ENCODE assay signal across 11 cellular contexts in the genomic region with DNA sequence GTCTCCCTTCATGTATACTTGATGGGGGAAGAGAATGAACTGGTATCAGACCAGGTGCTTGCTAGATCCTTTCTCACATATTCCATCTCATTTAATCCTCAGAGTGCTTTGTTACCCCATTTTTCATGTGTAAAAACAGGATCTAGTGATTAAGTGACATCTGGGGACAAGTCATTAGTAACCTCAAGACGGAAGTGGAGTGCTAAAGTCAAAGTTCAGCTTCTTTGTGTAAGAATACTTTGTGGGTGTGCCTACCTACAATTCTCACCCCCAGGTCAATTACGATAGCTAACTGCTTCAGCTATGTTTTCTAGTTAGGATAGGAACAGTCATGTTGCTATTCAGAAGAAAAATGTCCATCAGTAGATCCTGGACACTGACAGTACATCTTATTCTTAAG. TPM values are rescaled to one million over a fixed set of nuclear protein-coding genes. Genes with fewer than 3 reads are reported as not detected.
DNase-seq lines count a peak whose midpoint lies in the region; ATAC-seq, FAIRE-seq and TF ChIP-seq lines count a peak whose summit lies in the region.
"Had no signal": no experiment of that assay in that cellular context is flagged by ENCODE, and none has a peak within 500 bp of the region (broad histone marks: within the 10 kb centered on the region; RNA-seq: fewer than 3 reads in every experiment).

No MANE protein-coding gene starts in this region.

- no peak for TF ChIP-seq POLR2A in A549 (IDR thresholded peaks at IDR 0.05; ENCODE audit: low read length)

- no peak for TF ChIP-seq RAD21 in A549 (conservative IDR thresholded peaks at IDR 0.05 in 1 of 2, IDR thresholded peaks at IDR 0.05 in 1 of 2)

- CTCF ChIA-PET in A549 (lab: Yijun Ruan, JAX), result interaction anchor here (1.1 to 1.9 kb wide), 2 partner anchors 8 to 110 kb away, joined by 3 to 11 read pairs; no protein-coding TSS in a partner anchor

- H3K4me3 ChIP-seq in A549, result no peak overlapping the region
- no peak overlapping the region; the same call in 1 of the 2 replicates for H3K4me3 ChIP-seq in GM12865 (ENCODE audit: low read depth, low read length)
- H3K4me3 ChIP-seq in effector memory CD4-positive, alpha-beta T cell (ENCODE audit: insufficient read depth, low read depth, low read length, poor library complexity, severe bottlenecking), result no peak overlapping the region
- H3K4me3 ChIP-seq: BLaER1 treated with 17β-estradiol and CSF1 and Interleukin-3, amounts not matched to agents 10 nM and 100 nM had no signal

- WGBS in A549 (ENCODE audit: missing lambda C conversion rate), result 71% methylated on average over 2 of the region's 2 CpGs

- TF ChIP-seq CTCF in A549 (IDR thresholded peaks at IDR 0.05) (no peak), GM12865 (IDR thresholded peaks at IDR 0.05; ENCODE audit: insufficient read depth, low read depth, low read length, missing control alignments) (no peak)

- peaks cover 67% of the 10 kb centered on the region for H3K4me1 ChIP-seq in A549
- peaks cover 13% of the 10 kb centered on the region for H3K4me1 ChIP-seq in effector memory CD4-positive, alpha-beta T cell (ENCODE audit: control insufficient read depth, insufficient read depth, low read length, poor library complexity, severe bottlenecking)

- DNase-seq in A549 (ENCODE audit: low read depth in 1 of 2, low spot score in 1 of 2) (no peak), GM12865 (ENCODE audit: low read depth) (peak; percentile 51), RPMI8226 (peak; percentile 38), GM03348 (ENCODE audit: low spot score) (no peak), EL (no peak)
- DNase-seq in effector memory CD4-positive, alpha-beta T cell, result no peak
- no peak for DNase-seq in stimulated activated CD4-positive, alpha-beta T cell treated with anti-CD3 and anti-CD28 coated beads, Interleukin-2, amount 100 ng/mL, for 24 hours
- DNase-seq: HCEC 1CT, NCI-H526 treated with DMSO at 0.1 percent for 48 hours had no signal

- no peaks in the 10 kb centered on the region for H3K27me3 ChIP-seq in effector memory CD4-positive, alpha-beta T cell (replicated peaks; ENCODE audit: control insufficient read depth, insufficient read depth, low read length, poor library complexity, severe bottlenecking)
- H3K27me3 ChIP-seq: BLaER1 treated with 17β-estradiol and CSF1 and Interleukin-3, amounts not matched to agents 10 nM and 100 nM had no signal

- no peaks in the 10 kb centered on the region for H3K36me3 ChIP-seq in effector memory CD4-positive, alpha-beta T cell (ENCODE audit: control insufficient read depth, insufficient read depth, low read length)

- H3K27ac ChIP-seq in A549, result no peak overlapping the region
- H3K27ac ChIP-seq in effector memory CD4-positive, alpha-beta T cell (ENCODE audit: insufficient read depth, low read length, poor library complexity, severe bottlenecking), result peak overlapping the region; percentile 25
- H3K27ac ChIP-seq: BLaER1 treated with 17β-estradiol and CSF1 and Interleukin-3, amounts not matched to agents 10 nM and 100 nM had no signal

- peak overlapping the region; percentile 81 for H3K4me2 ChIP-seq in A549

- FAIRE-seq in A549 (lab: Jason Lieb, UNC), result no peak

- TF ChIP-seq EP300 in A549 (IDR thresholded peaks at IDR 0.05), result no peak

- H3K9me3 ChIP-seq in A549, result no peaks in the 10 kb centered on the region
- H3K9me3 ChIP-seq in effector memory CD4-positive, alpha-beta T cell (ENCODE audit: control insufficient read depth, low read length), result no peaks in the 10 kb centered on the region
- H3K9me3 ChIP-seq: BLaER1 treated with 17β-estradiol and CSF1 and Interleukin-3, amounts not matched to agents 10 nM and 100 nM had no signal

- POLR2A ChIA-PET in A549 (lab: Yijun Ruan, JAX), result no interaction called here

- ATAC-seq in A549 (no peak), HG03095 (IDR thresholded peaks at IDR 0.05; ENCODE audit: unreplicated experiment) (no peak)

TF ChIP-seq in A549, 52 proteins besides CTCF, POLR2A, EP300 and RAD21:
- TF ChIP-seq HDAC2 (IDR thresholded peaks at IDR 0.05) (no peak), POLR2AphosphoS2 (conservative IDR thresholded peaks at IDR 0.05; ENCODE audit: low read length) (no peak), HEYL (CRISPR knock-in tag; IDR thresholded peaks at IDR 0.05) (no peak), ZSCAN20 (CRISPR knock-in tag; IDR thresholded peaks at IDR 0.05) (no peak), BHLHE40 (IDR thresholded peaks at IDR 0.05; ENCODE audit: low read depth, low read length) (no peak), PHF8 (IDR thresholded peaks at IDR 0.05; ENCODE audit: borderline replicate concordance, low read depth) (no peak), MYC (IDR thresholded peaks at IDR 0.05; ENCODE audit: borderline replicate concordance, low read length) (no peak)

RNA-seq across cellular contexts. Expression of a gene that starts 3.1 kb away (rescaled TPM):
- polyA plus RNA-seq in A549 (2011; rRNA removed), result 79.7 and 85.3 TPM in 2 replicates
- 31.9 and 35.3 TPM in 2 replicates for polyA plus RNA-seq in A549 (2012; cell fraction: cytosol; rRNA removed)
- 13.8 and 16.0 TPM in 2 replicates for polyA plus RNA-seq in A549 (2012; cell fraction: nucleus; rRNA removed)
- polyA plus RNA-seq in A549 (2017; fragmentation: RNase III; extraction: RNeasy Plus Mini Kit Qiagen cat#74134 plus additional on column Dnase treatment), result 37.1 to 40.7 TPM (median 38.7 TPM) in 3 replicates
- 40.1 and 41.6 TPM in 2 replicates for polyA minus RNA-seq in A549 (2011; rRNA and poly(A)+ RNA removed)

RNA-seq across cellular contexts. Expression of a gene that starts 5.0 kb away (rescaled TPM):
- 105 and 111 TPM in 2 replicates for polyA plus RNA-seq in A549 (2011; rRNA removed)
- polyA plus RNA-seq in A549 (2012; cell fraction: cytosol; rRNA removed), result 70.9 and 86.8 TPM in 2 replicates
- polyA plus RNA-seq in A549 (2012; cell fraction: nucleus; rRNA removed), result 50.6 and 59.2 TPM in 2 replicates
- 86.3 to 91.9 TPM (median 88.7 TPM) in 3 replicates for polyA plus RNA-seq in A549 (2017; fragmentation: RNase III; extraction: RNeasy Plus Mini Kit Qiagen cat#74134 plus additional on column Dnase treatment)
- 191 and 279 TPM in 2 replicates for polyA minus RNA-seq in A549 (2011; rRNA and poly(A)+ RNA removed)

Comparison
In these comparisons a context has a peak if more than half of its experiments do, and no peak if none do; other contexts are left out.
1. DNase-seq: peak in GM12865 (single experiment) and RPMI8226 (single experiment); none in A549 (0 of 2), effector memory CD4-positive, alpha-beta T cell (0 of 3), GM03348 (single experiment), EL (single experiment) and stimulated activated CD4-positive, alpha-beta T cell treated with anti-CD3 and anti-CD28 coated beads, Interleukin-2, amount 100 ng/mL, for 24 hours (0 of 2).